ENCODE assay signal across 1 cellular context in genomic region chr6:158207452-158207788, GRCh38.
TF ChIP-seq lines count a peak whose summit lies in the region.

No MANE protein-coding gene starts in this region.

TF ChIP-seq in HepG2, 621 proteins besides CTCF, POLR2A, EP300 and RAD21 (continued from another document):
- TF ChIP-seq ZNF275 (CRISPR knock-in tag; IDR thresholded peaks at IDR 0.05; ENCODE audit: borderline replicate concordance) (no peak), SOX13 (IDR thresholded peaks at IDR 0.05) (no peak), SOX13 (CRISPR knock-in tag; conservative IDR thresholded peaks at IDR 0.05 in 1 of 2, IDR thresholded peaks at IDR 0.05 in 1 of 2) (peak in 1 of 2 experiments; percentile 62; a peak in 1 of 4 replicates), PHB2 (IDR thresholded peaks at IDR 0.05; ENCODE audit: partially characterized antibody) (no peak), ZNF710 (CRISPR knock-in tag; IDR thresholded peaks at IDR 0.05; ENCODE audit: borderline replicate concordance) (0 out of 2 replicates have a peak, but pooled peaks have one; percentile 31), FOXA3 (CRISPR knock-in tag; IDR thresholded peaks at IDR 0.05) (peak; percentile 30; the same call in 1 of the 2 replicates), ELF3 (CRISPR knock-in tag; IDR thresholded peaks at IDR 0.05) (0 out of 2 replicates have a peak, but pooled peaks have one; percentile 20), FOSL2 (CRISPR knock-in tag; IDR thresholded peaks at IDR 0.05) (peak; percentile 62), SOX5 (CRISPR knock-in tag; IDR thresholded peaks at IDR 0.05; ENCODE audit: borderline replicate concordance) (peak; percentile 74; the same call in 1 of the 2 replicates), SAP130 (CRISPR knock-in tag; IDR thresholded peaks at IDR 0.05; ENCODE audit: low read depth) (peak; percentile 25; the same call in 1 of the 2 replicates), CREM (IDR thresholded peaks at IDR 0.05) (no peak), CREM (CRISPR knock-in tag; IDR thresholded peaks at IDR 0.05) (no peak)
